In the genomic region with DNA sequence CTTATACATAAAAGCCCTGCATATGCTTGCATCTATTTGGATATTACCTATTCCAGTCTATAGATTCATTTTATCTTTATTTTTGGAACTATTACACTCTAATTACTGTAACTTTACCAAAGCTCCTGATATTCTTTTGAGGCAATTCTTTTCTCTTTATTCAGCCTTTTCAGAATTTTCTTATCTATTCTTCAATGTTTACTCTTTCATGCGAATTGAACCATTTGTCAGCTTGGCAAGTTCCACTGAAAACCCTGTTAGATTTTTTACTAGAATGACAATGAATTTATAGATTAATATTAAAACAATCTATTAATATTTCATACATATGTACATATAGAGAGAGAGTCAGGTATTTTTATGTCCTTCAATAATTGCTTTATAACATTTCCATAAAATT, we compare ENCODE assay signal across 10 cellular contexts. TPM values are rescaled to one million over a fixed set of nuclear protein-coding genes. Genes with fewer than 3 reads are reported as not detected.
"Had no signal": no experiment of that assay in that cellular context is flagged by ENCODE, and none has a peak within 500 bp of the region (broad histone marks: within the 10 kb centered on the region; RNA-seq: fewer than 3 reads in every experiment).

No MANE protein-coding gene starts in this region.

- H3K4me3 Mint-ChIP-seq: GM23338, H9, HFFc6, IgD-negative memory B cell had no signal

- DNase-seq: H9, HFFc6 had no signal

- ATAC-seq: GM23338, HCT116 had no signal

- FAIRE-seq: H1, H54 had no signal

- H3K4me3 ChIP-seq: GM23338 had no signal

- H3K36me3 Mint-ChIP-seq: IgD-negative memory B cell had no signal

- H3K4me1 Mint-ChIP-seq: GM23338, H9, IgD-negative memory B cell had no signal

- H3K9me3 Mint-ChIP-seq: GM23338, H9, IgD-negative memory B cell had no signal

- H3K27ac Mint-ChIP-seq: GM23338, H9, HFFc6, IgD-negative memory B cell had no signal

- H3K27ac ChIP-seq: HL-60 had no signal

RNA-seq across cellular contexts. Expression of gene MEP1A, which starts 0.6 kb away (rescaled TPM):
- total RNA-seq: GM23338, H1, H9, HFFc6, HT1080 had no signal
- polyA plus RNA-seq: GM23338, IgD-negative memory B cell had no signal

RNA-seq across cellular contexts. Expression of gene ANKRD66, which starts 45.9 kb away (rescaled TPM):
- total RNA-seq: GM23338, H1, H9, HepG2, HFFc6, HT1080 had no signal
- polyA plus RNA-seq: GM23338, HepG2, IgD-negative memory B cell had no signal

RNA-seq across cellular contexts. Expression of gene PLA2G7, which starts 57.5 kb away (rescaled TPM):
- total RNA-seq: HepG2, HFFc6, HT1080 had no signal
- polyA plus RNA-seq: HepG2, IgD-negative memory B cell had no signal
